Comparison of ENCODE assay signal across 8 cellular contexts in genomic region chr17:48429638-48430586, GRCh38. TPM values are rescaled to one million over a fixed set of nuclear protein-coding genes. Genes with fewer than 3 reads are reported as not detected.
A peak's percentile ranks its signal among the peaks of the same experiment; 100 is the strongest.
DNase-seq lines count a peak whose midpoint lies in the region; ATAC-seq and TF ChIP-seq lines count a peak whose summit lies in the region.

SKAP1 (minus strand) TSS chr17:48430214.

- no peaks in the 10 kb centered on the region for H3K9me3 Mint-ChIP-seq in natural killer cell

- peak within 1 kb of the TSS; percentile 100 for H3K27ac Mint-ChIP-seq in natural killer cell

- H3K36me3 ChIP-seq in RWPE2 (ENCODE audit: low read depth) (no peaks in the 10 kb centered on the region), adipocyte (ENCODE audit: control insufficient read depth, insufficient read depth, low read length, severe bottlenecking) (no peaks in the 10 kb centered on the region)

- peak within 1 kb of the TSS; percentile 9 for H3K4me3 ChIP-seq in RWPE2 (ENCODE audit: severe bottlenecking)
- H3K4me3 ChIP-seq in adipocyte (ENCODE audit: low read length): peak within 1 kb of the TSS; percentile 47

- H3K4me1 Mint-ChIP-seq in natural killer cell: peaks cover 67 to 76% of the 10 kb centered on the region in 2 donors

- H3K27me3 ChIP-seq in RWPE2 (ENCODE audit: insufficient read depth, poor library complexity, severe bottlenecking) (peaks cover 11% of the 10 kb centered on the region), adipocyte (replicated peaks; ENCODE audit: control insufficient read depth, insufficient read depth, low read length) (peaks cover 52% of the 10 kb centered on the region)

- peak within 1 kb of the TSS; percentile 98 for H3K4me3 Mint-ChIP-seq in natural killer cell

- H3K36me3 Mint-ChIP-seq in natural killer cell: no peaks in the 10 kb centered on the region

- TF ChIP-seq CTCF in RWPE2 (IDR thresholded peaks at IDR 0.05; ENCODE audit: poor library complexity, severe bottlenecking) (no peak), natural killer cell (IDR thresholded peaks at IDR 0.05) (no peak)

- no peak for ATAC-seq in RWPE2 (ENCODE audit: low read depth)
- ATAC-seq in natural killer cell: peak; percentile 59 to 69 (median 67)
- ATAC-seq in GM19455 (IDR thresholded peaks at IDR 0.05; ENCODE audit: unreplicated experiment): no peak

- no peak within 1 kb of the TSS for H3K27ac ChIP-seq in RWPE2 (ENCODE audit: poor library complexity, severe bottlenecking)

- H3K4me1 ChIP-seq in RWPE2 (ENCODE audit: insufficient read depth, poor library complexity, severe bottlenecking) (no peaks in the 10 kb centered on the region), adipocyte (ENCODE audit: control insufficient read depth, insufficient read depth, low read length) (no peaks in the 10 kb centered on the region)

- intact Hi-C loops in natural killer cell (cut with micrococcal nuclease): loop anchor here (1.0 to 2.0 kb wide), 2 partner anchors 10 to 17 kb away; no protein-coding TSS in a partner anchor

- H3K9me3 ChIP-seq in RWPE2 (ENCODE audit: severe bottlenecking) (no peaks in the 10 kb centered on the region), adipocyte (ENCODE audit: control insufficient read depth, low read length) (no peaks in the 10 kb centered on the region)

- H3K9ac ChIP-seq in adipocyte (ENCODE audit: low read length): no peak within 1 kb of the TSS

- H3K27me3 Mint-ChIP-seq in natural killer cell (ENCODE audit: low read depth in 2 of 2): peaks cover 0 to 6% of the 10 kb centered on the region in 2 donors

- DNase-seq in NOMO-1 (lab: John Stamatoyannopoulos, UW; ENCODE audit: unreplicated experiment in 2 of 2) (peak; percentile 16 to 27), NOMO-1 treated with dmso at 0.1 percent for 144 hours (lab: John Stamatoyannopoulos, UW; ENCODE audit: unreplicated experiment) (no peak), RWPE2 (ENCODE audit: low spot score) (no peak), adipocyte (ENCODE audit: low read depth) (no peak), natural killer cell (peak; percentile 65), hippocampal formation (lab: John Stamatoyannopoulos, UW) (no peak), globus pallidus (ENCODE audit: low spot score) (no peak)

RNA-seq across cellular contexts. Expression of gene SKAP1, which starts in this region (rescaled TPM):
- 100 to 1,000 TPM; 168 to 227 (median 190) TPM for total RNA-seq in natural killer cell

Comparison
In these comparisons a context has a peak if more than half of its experiments do, and no peak if none do; other contexts are left out.
1. DNase-seq: peak in NOMO-1 (2 of 2) and natural killer cell (single experiment); none in NOMO-1 treated with dmso at 0.1 percent for 144 hours (single experiment), RWPE2 (single experiment), adipocyte (single experiment), hippocampal formation (0 of 2) and globus pallidus (single experiment).
2. ATAC-seq: peak in natural killer cell (3 of 3); none in RWPE2 (single experiment) and GM19455 (single experiment).